12 cellular contexts compared by ENCODE assay signal in the genomic region with DNA sequence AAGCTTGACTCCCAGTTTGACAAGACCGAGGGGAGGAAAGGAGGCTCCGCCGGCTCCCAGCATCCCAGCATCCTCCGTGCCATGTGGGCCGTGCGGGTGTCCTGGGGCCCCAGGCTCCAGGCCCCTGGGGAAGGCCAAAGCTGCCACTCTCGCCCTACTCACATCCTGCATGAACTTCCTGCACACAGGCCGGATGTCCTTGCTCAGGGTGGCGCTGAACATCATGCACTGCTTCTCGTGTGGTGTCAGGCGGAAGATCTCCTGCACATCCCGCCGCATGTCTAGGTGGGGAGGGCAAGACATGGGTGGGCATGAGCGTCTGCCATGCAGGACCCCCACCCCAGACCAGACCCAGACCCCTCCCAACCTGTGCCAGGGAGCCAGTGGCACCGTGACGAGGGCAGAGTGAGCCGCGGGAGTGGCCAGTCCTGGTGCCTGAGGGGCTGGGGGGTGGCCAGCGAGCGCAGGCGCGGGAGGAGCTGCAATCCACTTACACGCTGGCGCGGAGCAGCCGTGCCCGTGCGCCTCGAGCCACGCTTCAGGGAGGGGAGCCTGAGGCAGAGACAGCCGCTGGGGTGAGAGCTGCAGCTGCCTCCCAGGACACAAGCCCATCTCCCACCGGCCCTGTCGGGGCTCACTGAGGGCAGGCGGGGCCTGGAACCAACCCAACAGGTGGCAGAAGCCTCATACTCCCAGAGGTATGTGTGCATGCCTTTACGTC. TPM values are rescaled to one million over a fixed set of nuclear protein-coding genes. Genes with fewer than 3 reads are reported as not detected.
A peak's percentile ranks its signal among the peaks of the same experiment; 100 is the strongest.
DNase-seq lines count a peak whose midpoint lies in the region; ATAC-seq and TF ChIP-seq lines count a peak whose summit lies in the region.
"Had no signal": no experiment of that assay in that cellular context is flagged by ENCODE, and none has a peak within 500 bp of the region (broad histone marks: within the 10 kb centered on the region; RNA-seq: fewer than 3 reads in every experiment).

No MANE protein-coding gene starts in this region.

- TF ChIP-seq POLR2A in GM18951 (IDR thresholded peaks at IDR 0.05; ENCODE audit: extremely low read depth, insufficient read depth, insufficient read length) = peak; percentile 30

- no peaks in the 10 kb centered on the region for H3K9me3 ChIP-seq in neural progenitor cell (ENCODE audit: low read depth)

- no peaks in the 10 kb centered on the region for H3K27me3 Mint-ChIP-seq in effector memory CD8-positive, alpha-beta T cell
- H3K27me3 Mint-ChIP-seq in neural progenitor cell (ENCODE audit: insufficient read depth, low read depth) = peaks cover 3% of the 10 kb centered on the region

- H2AFZ ChIP-seq in neural progenitor cell (replicated peaks) = no peak overlapping the region

- no peaks in the 10 kb centered on the region for H3K9me3 Mint-ChIP-seq in effector memory CD8-positive, alpha-beta T cell
- no peaks in the 10 kb centered on the region for H3K9me3 Mint-ChIP-seq in neural progenitor cell

- peak overlapping the region; percentile 76 to 82 for H3K4me3 Mint-ChIP-seq in effector memory CD8-positive, alpha-beta T cell
- H3K4me3 Mint-ChIP-seq in neural progenitor cell = no peak overlapping the region

- peak overlapping the region; percentile 94 to 98 for H3K27ac Mint-ChIP-seq in effector memory CD8-positive, alpha-beta T cell
- H3K27ac Mint-ChIP-seq in neural progenitor cell = no peak overlapping the region

- H3K79me2 ChIP-seq in neural progenitor cell (ENCODE audit: low read depth) = peaks cover 33% of the 10 kb centered on the region

- H3K36me3 ChIP-seq in neural progenitor cell = no peaks in the 10 kb centered on the region

- H3K4me3 ChIP-seq in neural progenitor cell = no peak overlapping the region

- H3K36me3 Mint-ChIP-seq in effector memory CD8-positive, alpha-beta T cell (ENCODE audit: insufficient read depth) = peaks cover 100% of the 10 kb centered on the region
- peaks cover 21% of the 10 kb centered on the region for H3K36me3 Mint-ChIP-seq in neural progenitor cell

- peaks cover 21% of the 10 kb centered on the region for H3F3A ChIP-seq in neural progenitor cell (ENCODE audit: low read depth)

- in situ Hi-C loops in GM18951 (cut with MboI; ENCODE audit: low sequenced_read_pairs, unreplicated experiment) = loop anchor here (5.0 kb wide), 1 partner anchor 48 kb away; no protein-coding TSS in a partner anchor

- H3K27me3 ChIP-seq in neural progenitor cell = no peaks in the 10 kb centered on the region

- H4K20me1 ChIP-seq in neural progenitor cell (ENCODE audit: low read depth) = peaks cover 41% of the 10 kb centered on the region

- no peak overlapping the region for H3K4me2 ChIP-seq in neural progenitor cell

- H3K27ac ChIP-seq in neural progenitor cell = no peak overlapping the region

- no peak for TF ChIP-seq CTCF in neural progenitor cell (IDR thresholded peaks at IDR 0.05)

- H3K4me1 Mint-ChIP-seq in effector memory CD8-positive, alpha-beta T cell (ENCODE audit: low read depth in 2 of 2) = peaks cover 45 to 70% of the 10 kb centered on the region in 2 donors
- H3K4me1 Mint-ChIP-seq in neural progenitor cell = peaks cover 26% of the 10 kb centered on the region

- H3K4me1 ChIP-seq in neural progenitor cell = no peaks in the 10 kb centered on the region

- ATAC-seq in effector memory CD8-positive, alpha-beta T cell (replicated peaks) = peak; percentile 47
- ATAC-seq in HG03469 (IDR thresholded peaks at IDR 0.05; ENCODE audit: unreplicated experiment) = no peak
- ATAC-seq: Panc1 had no signal

- H3K9ac ChIP-seq in neural progenitor cell = no peak overlapping the region

- DNase-seq in AG08396 (ENCODE audit: low spot score) = peak; percentile 1
- peak; percentile 71 for DNase-seq in activated CD8-positive, alpha-beta memory T cell treated with anti-CD3 and anti-CD28 coated beads for 24 hours
- peak; percentile 66 to 69 (median 68) for DNase-seq in effector memory CD8-positive, alpha-beta T cell
- no peak for DNase-seq in globus pallidus (ENCODE audit: low spot score)
- no peak for DNase-seq in stimulated activated CD4-positive, alpha-beta T cell treated with anti-CD3 and anti-CD28 coated beads, Interleukin-4, amount 100 ng/mL, for 1 hour
- DNase-seq in neural progenitor cell (ENCODE audit: low spot score) = no peak
- DNase-seq: effector CD4-positive, alpha-beta T cell; NCI-H1092; NCI-H345 had no signal

RNA-seq across cellular contexts. Expression of a gene that starts 8.9 kb away (rescaled TPM):
- total RNA-seq in neural progenitor cell (ENCODE audit: low replicate concordance) = 38.6 and 92.0 TPM in 2 replicates

RNA-seq across cellular contexts. Expression of a gene that starts 22.9 kb away (rescaled TPM):
- total RNA-seq in neural progenitor cell (ENCODE audit: low replicate concordance) = 29.0 and 98.6 TPM in 2 replicates

RNA-seq across cellular contexts. Expression of a gene that starts 29.0 kb away (rescaled TPM):
- total RNA-seq in neural progenitor cell (ENCODE audit: low replicate concordance) = 1.1 and 1.5 TPM in 2 replicates

Comparison
In these comparisons a context has a peak if more than half of its experiments do, and no peak if none do; other contexts are left out.
1. DNase-seq: peak in AG08396 (single experiment), activated CD8-positive, alpha-beta memory T cell treated with anti-CD3 and anti-CD28 coated beads for 24 hours (single experiment) and effector memory CD8-positive, alpha-beta T cell (3 of 3); none in globus pallidus (single experiment), stimulated activated CD4-positive, alpha-beta T cell treated with anti-CD3 and anti-CD28 coated beads, Interleukin-4, amount 100 ng/mL, for 1 hour (single experiment) and neural progenitor cell (single experiment).